In the genomic region with DNA sequence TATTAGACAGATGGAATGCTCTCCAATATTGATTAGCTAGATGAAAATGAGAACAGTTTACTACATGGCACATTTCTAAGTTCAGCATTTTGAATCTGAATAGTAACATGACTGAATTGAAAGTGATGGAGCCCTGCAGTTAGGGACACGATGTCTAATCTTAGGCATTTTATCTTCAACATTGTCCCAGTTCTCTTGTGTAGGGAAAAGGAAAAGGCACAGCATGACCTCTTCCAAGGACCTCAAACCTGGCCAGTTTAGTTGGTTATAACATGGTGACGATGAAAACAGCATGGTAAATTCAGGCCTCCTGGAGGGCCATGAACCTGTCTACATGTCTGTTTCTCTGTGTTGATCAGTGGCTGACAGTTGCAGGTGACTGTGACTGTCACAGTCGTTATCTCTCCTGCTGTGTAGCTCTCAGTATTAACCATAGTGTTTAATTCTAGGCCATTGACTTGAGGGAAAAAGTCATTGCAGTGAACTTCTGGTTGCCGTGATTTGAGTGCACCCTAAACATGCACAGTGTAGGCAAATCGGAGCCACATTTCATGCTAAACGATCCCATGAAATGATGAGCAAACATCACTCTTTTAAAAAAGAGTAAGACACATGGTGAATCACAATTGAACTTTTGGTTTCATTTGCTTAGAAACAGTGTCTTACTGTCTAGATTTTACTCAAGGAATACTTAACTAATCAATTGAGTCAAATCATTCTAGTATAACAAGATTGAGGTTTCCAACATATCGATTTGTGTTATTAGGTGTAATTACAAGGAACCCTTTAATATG, we compare ENCODE assay signal across 10 cellular contexts.
A peak's percentile ranks its signal among the peaks of the same experiment; 100 is the strongest.
DNase-seq lines count a peak whose midpoint lies in the region; ATAC-seq, FAIRE-seq and TF ChIP-seq lines count a peak whose summit lies in the region.
"Had no signal": no experiment of that assay in that cellular context is flagged by ENCODE, and none has a peak within 500 bp of the region (broad histone marks: within the 10 kb centered on the region; RNA-seq: fewer than 3 reads in every experiment).

No MANE protein-coding gene starts in this region.

- CTCF ChIA-PET in CD8-positive, alpha-beta T cell (lab: Charles Lee): no interaction called here

- peak overlapping the region; percentile 42 for H3K4me3 Mint-ChIP-seq in CD8-positive, alpha-beta T cell
- H3K4me3 Mint-ChIP-seq in activated T-cell treated with anti-CD3 and anti-CD28 coated beads, Interleukin-2, amount 50 U/mL, for 72 hours: peak overlapping the region; percentile 72 to 79

- no peak for TF ChIP-seq POLR2A in breast epithelium (IDR thresholded peaks at IDR 0.05)

- no peaks in the 10 kb centered on the region for H3K36me3 ChIP-seq in CD8-positive, alpha-beta T cell (ENCODE audit: insufficient read depth, low read length)
- no peaks in the 10 kb centered on the region for H3K36me3 ChIP-seq in breast epithelium
- H3K36me3 ChIP-seq: stomach had no signal

- ATAC-seq in CD8-positive, alpha-beta T cell: no peak
- peak; percentile 73 for ATAC-seq in GM19324 (IDR thresholded peaks at IDR 0.05; ENCODE audit: low FRiP score, unreplicated experiment)
- peak; percentile 63 for ATAC-seq in HG03060 (IDR thresholded peaks at IDR 0.05; ENCODE audit: low read depth, unreplicated experiment)
- ATAC-seq in activated T-cell treated with anti-CD3 and anti-CD28 coated beads, Interleukin-2, amount 50 U/mL, for 72 hours (replicated peaks in 1 of 2): peak; percentile 91 to 94

- H3K4me1 Mint-ChIP-seq in CD8-positive, alpha-beta T cell (ENCODE audit: low read depth): peaks cover 8% of the 10 kb centered on the region
- peaks cover 58% of the 10 kb centered on the region for H3K4me1 Mint-ChIP-seq in activated T-cell treated with anti-CD3 and anti-CD28 coated beads, Interleukin-2, amount 50 U/mL, for 72 hours (ENCODE audit: low read depth)

- intact Hi-C loops in CD8-positive, alpha-beta T cell (cut with DNase I, micrococcal nuclease): no loop called here
- intact Hi-C loops in breast epithelium (cut with DNase I; ENCODE audit: low total_unique reads): no loop called here

- POLR2A ChIA-PET in CD8-positive, alpha-beta T cell (lab: Charles Lee): no interaction called here

- no peaks in the 10 kb centered on the region for H3K36me3 Mint-ChIP-seq in CD8-positive, alpha-beta T cell
- peaks cover 1 to 4% of the 10 kb centered on the region in 2 donors for H3K36me3 Mint-ChIP-seq in activated T-cell treated with anti-CD3 and anti-CD28 coated beads, Interleukin-2, amount 50 U/mL, for 72 hours (ENCODE audit: insufficient read depth in 2 of 2)

- no peak for DNase-seq in CD8-positive, alpha-beta T cell
- DNase-seq in activated T-cell treated with anti-CD3 and anti-CD28 coated beads, Interleukin-2, amount 50 U/mL, for 72 hours: peak; percentile 57 to 63
- no peak for DNase-seq in breast epithelium (ENCODE audit: low spot score in 2 of 2)
- no peak for DNase-seq in GM10266 (ENCODE audit: extremely low spot score)
- DNase-seq in substantia nigra (lab: John Stamatoyannopoulos, UW): no peak
- DNase-seq in frontal cortex (ENCODE audit: low spot score in 2 of 2): no peak
- DNase-seq: stomach had no signal

- H3K9me3 ChIP-seq in CD8-positive, alpha-beta T cell (ENCODE audit: low read length): no peaks in the 10 kb centered on the region
- H3K9me3 ChIP-seq in breast epithelium: no peaks in the 10 kb centered on the region
- H3K9me3 ChIP-seq: stomach had no signal

- no peak for TF ChIP-seq CTCF in CD8-positive, alpha-beta T cell (IDR thresholded peaks at IDR 0.05)
- TF ChIP-seq CTCF in breast epithelium (IDR thresholded peaks at IDR 0.05) (no peak), GM10266 (IDR thresholded peaks at IDR 0.05; ENCODE audit: control insufficient read depth, insufficient read depth, low read depth, missing control alignments) (no peak)

- H3K4me1 ChIP-seq in CD8-positive, alpha-beta T cell (ENCODE audit: insufficient read depth, low read length): no peaks in the 10 kb centered on the region
- no peaks in the 10 kb centered on the region for H3K4me1 ChIP-seq in breast epithelium

- no peak overlapping the region for H3K4me3 ChIP-seq in CD8-positive, alpha-beta T cell (ENCODE audit: low read depth, low read length)
- no peak overlapping the region for H3K4me3 ChIP-seq in breast epithelium
- H3K4me3 ChIP-seq: stomach had no signal

- no peaks in the 10 kb centered on the region for H3K9me3 Mint-ChIP-seq in CD8-positive, alpha-beta T cell
- no peaks in the 10 kb centered on the region for H3K9me3 Mint-ChIP-seq in activated T-cell treated with anti-CD3 and anti-CD28 coated beads, Interleukin-2, amount 50 U/mL, for 72 hours

- no peak overlapping the region for H3K27ac Mint-ChIP-seq in CD8-positive, alpha-beta T cell
- H3K27ac Mint-ChIP-seq in activated T-cell treated with anti-CD3 and anti-CD28 coated beads, Interleukin-2, amount 50 U/mL, for 72 hours: peak overlapping the region; percentile 82

- no peaks in the 10 kb centered on the region for H3K27me3 Mint-ChIP-seq in CD8-positive, alpha-beta T cell (ENCODE audit: low read depth)
- no peaks in the 10 kb centered on the region for H3K27me3 Mint-ChIP-seq in activated T-cell treated with anti-CD3 and anti-CD28 coated beads, Interleukin-2, amount 50 U/mL, for 72 hours (ENCODE audit: low read depth)

- no peaks in the 10 kb centered on the region for H3K27me3 ChIP-seq in CD8-positive, alpha-beta T cell (ENCODE audit: insufficient read depth, low read length)
- H3K27me3 ChIP-seq in breast epithelium: no peaks in the 10 kb centered on the region
- H3K27me3 ChIP-seq: stomach had no signal

- no peak overlapping the region for H3K27ac ChIP-seq in CD8-positive, alpha-beta T cell (ENCODE audit: low read depth, low read length)
- H3K27ac ChIP-seq in breast epithelium: no peak overlapping the region
- H3K27ac ChIP-seq in substantia nigra (ENCODE audit: low read depth, low read length, poor library complexity, severe bottlenecking): no peak overlapping the region
- H3K27ac ChIP-seq: epithelial cell of prostate, stomach had no signal

- no peak for FAIRE-seq in frontal cortex (lab: Jason Lieb, UNC)

Comparison
In these comparisons a context has a peak if more than half of its experiments do, and no peak if none do; other contexts are left out.
1. DNase-seq: peak in activated T-cell treated with anti-CD3 and anti-CD28 coated beads, Interleukin-2, amount 50 U/mL, for 72 hours (2 of 2); none in CD8-positive, alpha-beta T cell (0 of 7), breast epithelium (0 of 2), GM10266 (single experiment), substantia nigra (0 of 49) and frontal cortex (0 of 2).